ENCODE assay signal across 8 cellular contexts in the genomic region with DNA sequence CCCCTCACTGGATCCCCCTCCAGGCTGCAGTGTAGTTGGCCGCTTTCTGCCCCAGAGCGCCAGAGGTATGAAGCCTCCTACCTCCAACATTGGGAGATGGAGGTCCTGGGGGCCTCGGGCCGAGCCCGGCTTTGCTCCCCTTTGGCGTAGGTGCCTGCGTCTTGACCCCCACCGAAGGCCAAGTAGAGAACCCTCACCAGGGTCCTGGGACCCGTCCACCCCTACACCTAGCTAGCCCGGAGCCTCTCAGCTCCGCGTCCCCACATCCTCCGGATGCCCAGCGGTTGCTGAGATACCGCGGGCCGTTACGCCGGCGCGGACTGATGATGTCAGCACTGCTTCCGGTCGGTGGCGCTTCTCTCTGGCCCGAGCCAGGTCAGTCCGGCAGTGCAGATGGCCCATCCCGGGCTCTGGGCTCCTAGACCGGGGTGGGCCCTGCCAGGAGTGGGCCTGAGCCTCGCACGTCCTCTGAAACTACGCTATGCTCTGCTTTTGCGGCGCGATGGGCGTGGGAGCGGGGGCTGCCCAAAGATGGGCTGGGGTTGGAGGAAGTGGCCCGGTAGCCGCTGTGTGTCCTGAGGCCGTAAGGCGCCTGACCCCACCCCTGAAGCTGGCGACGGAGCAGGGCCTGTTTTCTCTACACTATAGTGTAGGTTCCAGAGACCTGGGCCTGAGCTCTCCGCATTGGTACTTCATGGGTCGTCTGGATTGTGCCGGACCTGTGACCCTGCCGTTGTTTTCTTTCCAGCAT. TPM values are rescaled to one million over a fixed set of nuclear protein-coding genes. Genes with fewer than 3 reads are reported as not detected.
DNase-seq lines count a peak whose midpoint lies in the region; ATAC-seq and TF ChIP-seq lines count a peak whose summit lies in the region.

A gene (minus strand): TSS at position 297 of the 751 bp plus-strand sequence. CDS start 1,871 bp downstream, outside the sequence.
A gene with protein sequence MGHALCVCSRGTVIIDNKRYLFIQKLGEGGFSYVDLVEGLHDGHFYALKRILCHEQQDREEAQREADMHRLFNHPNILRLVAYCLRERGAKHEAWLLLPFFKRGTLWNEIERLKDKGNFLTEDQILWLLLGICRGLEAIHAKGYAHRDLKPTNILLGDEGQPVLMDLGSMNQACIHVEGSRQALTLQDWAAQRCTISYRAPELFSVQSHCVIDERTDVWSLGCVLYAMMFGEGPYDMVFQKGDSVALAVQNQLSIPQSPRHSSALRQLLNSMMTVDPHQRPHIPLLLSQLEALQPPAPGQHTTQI (plus strand): TSS at position 332 of the 751 bp plus-strand sequence. CDS start 521 bp downstream, outside the sequence.

- H3K36me3 ChIP-seq in spleen = peaks cover 0 to 33% (median 10%) of the 10 kb centered on the region in 6 donors

- TF ChIP-seq POLR2A in GM18526 (IDR thresholded peaks at IDR 0.05; ENCODE audit: extremely low read depth, insufficient read length) = peak; percentile 79
- peak in 2 of 3 donors; percentile 51 to 71 for TF ChIP-seq POLR2A in spleen (IDR thresholded peaks at IDR 0.05)

- DNase-seq in ACHN (peak; percentile 95), NCI-H2196 (lab: John Stamatoyannopoulos, UW; ENCODE audit: unreplicated experiment) (peak; percentile 96), cardiac fibroblast (ENCODE audit: low read depth in 2 of 2) (peak; percentile 95 to 96), iris pigment epithelial cell (ENCODE audit: low read depth) (peak; percentile 92), spleen (peak; percentile 98)

- peak within 1 kb of the TSS; percentile 94 to 99 (median 97) for H3K27ac ChIP-seq in spleen

- in situ Hi-C loops in ACHN (cut with HindIII; ENCODE audit: low pct_ligation_motif_present, low pct_unique_long_range_greater_than_20kb, low sequenced_read_pairs) = no loop called here

- 0 to 1% (median 1%) methylated on average over 20 to 46 of the region's 46 CpGs for WGBS in spleen, 5 donors

- H3K4me1 ChIP-seq in spleen = peaks cover 43 to 74% (median 60%) of the 10 kb centered on the region in 6 donors

- H3K27me3 ChIP-seq in spleen (replicated peaks in 1 of 7) = no peaks in the 10 kb centered on the region

- ATAC-seq in HG03060 (IDR thresholded peaks at IDR 0.05; ENCODE audit: low read depth, unreplicated experiment) = peak; percentile 52

- intact Hi-C loops in spleen (cut with DNase I; ENCODE audit: low total_unique reads) = no loop called here

- no peak for TF ChIP-seq CTCF in WI38 (IDR thresholded peaks at IDR 0.05; ENCODE audit: low read depth, low read length)
- TF ChIP-seq CTCF in cardiac fibroblast (IDR thresholded peaks at IDR 0.05; ENCODE audit: low read depth, low read length) = no peak
- TF ChIP-seq CTCF in spleen (IDR thresholded peaks at IDR 0.05 in 8 of 11, conservative IDR thresholded peaks at IDR 0.05 in 3 of 11) = peak in 3 of 11 experiments; percentile 5 to 37 (median 32)

- H3K4me3 ChIP-seq in WI38 (ENCODE audit: low read depth, low read length) (peak within 1 kb of the TSS; percentile 68), cardiac fibroblast (replicated peaks in 1 of 2; ENCODE audit: low read depth in 2 of 2, low read length in 2 of 2) (peak within 1 kb of the TSS; percentile 90 to 95), spleen (peak within 1 kb of the TSS; percentile 69 to 88 (median 76))

- no peaks in the 10 kb centered on the region for H3K9me3 ChIP-seq in spleen

RNA-seq across cellular contexts. Expression of the first gene that starts in this region (rescaled TPM):
- 1 to 10 TPM; 2.3 to 9.6 (median 8.9) TPM for total RNA-seq in spleen
- polyA plus RNA-seq in spleen = 1 to 10 TPM; 3.0 to 4.1 (median 3.6) TPM

RNA-seq across cellular contexts. Expression of the second gene that starts in this region (rescaled TPM):
- total RNA-seq in spleen = 10 to 100 TPM; 17.0 to 30.5 (median 22.8) TPM
- 10 to 100 TPM; 33.6 to 47.6 (median 44.2) TPM for polyA plus RNA-seq in spleen

Comparison
In these comparisons a context has a peak if more than half of its experiments do, and no peak if none do; other contexts are left out.
1. Peak in every context shown above with its lines: DNase-seq, ATAC-seq, H3K4me3 ChIP-seq and H3K27ac ChIP-seq.